In the genomic region with DNA sequence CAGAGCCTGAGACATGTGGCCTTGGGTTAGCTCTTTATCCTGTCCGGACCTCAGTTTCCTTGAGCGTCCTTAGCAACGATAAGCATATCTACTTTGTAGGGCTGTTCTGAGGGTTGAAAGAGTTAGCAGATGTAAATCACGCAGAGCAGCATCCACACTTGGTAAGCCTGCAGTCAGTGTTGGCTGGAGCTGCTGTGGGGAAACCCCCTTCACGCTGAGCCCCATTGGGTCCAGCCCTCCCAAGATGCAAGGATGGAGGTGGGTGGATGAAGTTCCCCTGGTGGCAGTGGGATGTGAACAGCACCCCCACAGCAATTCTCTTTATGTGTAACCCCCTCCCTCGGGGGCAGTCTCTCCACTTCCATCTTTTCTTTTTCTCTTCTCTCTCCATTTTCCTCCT, we compare ENCODE assay signal across 27 cellular contexts.
"Had no signal": no experiment of that assay in that cellular context is flagged by ENCODE, and none has a peak within 500 bp of the region (broad histone marks: within the 10 kb centered on the region; RNA-seq: fewer than 3 reads in every experiment).

No MANE protein-coding gene starts in this region.

- H3K9me3 Mint-ChIP-seq: activated CD4-positive, alpha-beta memory T cell treated with anti-CD3 and anti-CD28 coated beads for 36 hours; activated naive CD4-positive, alpha-beta T cell treated with anti-CD3 and anti-CD28 coated beads for 36 hours; activated naive CD4-positive, alpha-beta T cell treated with anti-CD3 and anti-CD28 coated beads, Interleukin-2, amount 50 U/mL, for 72 hours; activated T-cell treated with anti-CD3 and anti-CD28 coated beads, Interleukin-2, amount 50 U/mL, for 4 hours; brain; endodermal cell; T-cell; T-helper 1 cell treated with Interleukin-12 subunit alpha and Interleukin-12 subunit beta and Interleukin-4 antibody, amounts not matched to agents 30 μg/mL and 1 μg/mL, for 36 hours; T-helper 2 cell treated with Interferon-gamma antibody and Interleukin-4, amounts not matched to agents 5 μg/mL and 100 μg/mL, for 36 hours; WTC11 had no signal

- DNase-seq: activated CD4-positive, alpha-beta memory T cell treated with anti-CD3 and anti-CD28 coated beads for 36 hours; activated CD4-positive, alpha-beta T cell treated with anti-CD3 and anti-CD28 coated beads for 1 hour; activated CD4-positive, alpha-beta T cell treated with anti-CD3 and anti-CD28 coated beads for 4 hours; activated CD8-positive, alpha-beta memory T cell treated with anti-CD3 and anti-CD28 coated beads for 24 hours; activated effector memory CD4-positive, alpha-beta T cell treated with Interleukin-2 at 50 U/mL for 16 hours; activated gamma-delta T cell treated with Interleukin-2 at 50 U/mL for 16 hours; activated naive CD4-positive, alpha-beta T cell treated with anti-CD3 and anti-CD28 coated beads for 36 hours; activated T-cell treated with anti-CD3 and anti-CD28 coated beads, Interleukin-2, amount 50 U/mL, for 4 hours; central memory CD4-positive, alpha-beta T cell; cerebellar nuclear complex; colonic mucosa; effector CD8-positive, alpha-beta T cell; endodermal cell; foreskin fibroblast; head of caudate nucleus; SW 1271; T-cell; T1000 had no signal

- H3K4me3 Mint-ChIP-seq: activated CD4-positive, alpha-beta memory T cell treated with anti-CD3 and anti-CD28 coated beads for 36 hours; activated naive CD4-positive, alpha-beta T cell treated with anti-CD3 and anti-CD28 coated beads for 36 hours; activated T-cell treated with anti-CD3 and anti-CD28 coated beads, Interleukin-2, amount 50 U/mL, for 4 hours; activated T-helper 17 cell treated with anti-CD3 and anti-CD28 coated beads, Interleukin-2, amount 50 U/mL, for 72 hours; brain; endodermal cell; T-cell; T-helper 1 cell treated with Interleukin-12 subunit alpha and Interleukin-12 subunit beta and Interleukin-4 antibody, amounts not matched to agents 30 μg/mL and 1 μg/mL, for 36 hours; T-helper 2 cell treated with Interferon-gamma antibody and Interleukin-4, amounts not matched to agents 5 μg/mL and 100 μg/mL, for 36 hours; WTC11 had no signal

- H3K27ac Mint-ChIP-seq: activated CD4-positive, alpha-beta memory T cell treated with anti-CD3 and anti-CD28 coated beads for 36 hours; activated naive CD4-positive, alpha-beta T cell treated with anti-CD3 and anti-CD28 coated beads for 36 hours; activated T-helper 17 cell treated with anti-CD3 and anti-CD28 coated beads, Interleukin-2, amount 50 U/mL, for 72 hours; endodermal cell; T-cell; T-helper 1 cell treated with Interleukin-12 subunit alpha and Interleukin-12 subunit beta and Interleukin-4 antibody, amounts not matched to agents 30 μg/mL and 1 μg/mL, for 36 hours; T-helper 2 cell treated with Interferon-gamma antibody and Interleukin-4, amounts not matched to agents 5 μg/mL and 100 μg/mL, for 36 hours; WTC11 had no signal

- H3K27me3 Mint-ChIP-seq: activated CD4-positive, alpha-beta memory T cell treated with anti-CD3 and anti-CD28 coated beads for 36 hours; activated T-helper 17 cell treated with anti-CD3 and anti-CD28 coated beads, Interleukin-2, amount 50 U/mL, for 72 hours; T-cell had no signal

- H3K36me3 Mint-ChIP-seq: activated CD4-positive, alpha-beta memory T cell treated with anti-CD3 and anti-CD28 coated beads for 36 hours; activated naive CD4-positive, alpha-beta T cell treated with anti-CD3 and anti-CD28 coated beads, Interleukin-2, amount 50 U/mL, for 72 hours; brain; T-cell; WTC11 had no signal

- H3K9me3 ChIP-seq: ascending aorta, breast epithelium, colonic mucosa had no signal

- ATAC-seq: activated naive CD4-positive, alpha-beta T cell treated with anti-CD3 and anti-CD28 coated beads, Interleukin-2, amount 50 U/mL, for 72 hours; activated T-cell treated with anti-CD3 and anti-CD28 coated beads, Interleukin-2, amount 50 U/mL, for 4 hours; activated T-helper 17 cell treated with anti-CD3 and anti-CD28 coated beads, Interleukin-2, amount 50 U/mL, for 72 hours; esophagus mucosa; WTC11 had no signal
